In the genomic region with DNA sequence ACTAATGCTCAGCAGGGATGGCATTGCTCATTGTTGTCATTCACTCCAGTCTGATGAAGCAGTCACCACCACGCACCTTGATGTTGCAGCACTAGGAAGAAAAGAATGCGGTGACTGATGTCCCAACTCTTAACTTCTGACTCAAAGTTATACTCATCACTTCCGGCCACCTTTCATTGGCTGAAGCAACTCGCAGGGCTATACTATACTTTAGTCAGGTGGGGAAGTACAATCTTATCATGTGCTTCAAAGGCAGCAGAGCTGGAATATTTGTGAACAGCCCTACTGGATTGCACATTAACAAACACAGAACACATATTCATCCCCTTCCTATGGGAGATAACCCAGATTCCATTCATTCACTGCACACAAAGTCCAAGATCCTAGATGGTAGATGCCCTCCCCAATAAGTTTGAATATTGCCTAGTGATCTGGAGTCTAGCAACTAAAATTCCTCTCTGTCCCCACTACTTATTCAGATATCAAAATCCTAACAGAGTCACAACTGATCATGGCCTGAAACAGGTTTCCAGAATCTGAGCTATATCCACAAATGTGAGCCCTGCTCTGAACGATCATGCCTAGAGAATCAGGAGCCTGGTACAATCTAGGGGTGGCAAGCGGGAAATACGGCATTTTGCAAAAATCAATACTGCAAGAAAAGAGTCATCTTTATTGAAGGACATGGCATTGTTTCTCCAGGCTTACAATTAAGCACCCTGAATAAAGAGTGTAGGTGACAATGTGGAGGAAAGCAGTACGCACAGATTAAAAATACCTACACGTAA, we compare ENCODE assay signal across 1 cellular context.
A peak's percentile ranks its signal among the peaks of the same experiment; 100 is the strongest.
TF ChIP-seq lines count a peak whose summit lies in the region.

No MANE protein-coding gene starts in this region.

TF ChIP-seq in HepG2, 621 proteins besides CTCF, POLR2A, EP300 and RAD21 (continued from another document and continues in another):
- TF ChIP-seq, protein P1, sequence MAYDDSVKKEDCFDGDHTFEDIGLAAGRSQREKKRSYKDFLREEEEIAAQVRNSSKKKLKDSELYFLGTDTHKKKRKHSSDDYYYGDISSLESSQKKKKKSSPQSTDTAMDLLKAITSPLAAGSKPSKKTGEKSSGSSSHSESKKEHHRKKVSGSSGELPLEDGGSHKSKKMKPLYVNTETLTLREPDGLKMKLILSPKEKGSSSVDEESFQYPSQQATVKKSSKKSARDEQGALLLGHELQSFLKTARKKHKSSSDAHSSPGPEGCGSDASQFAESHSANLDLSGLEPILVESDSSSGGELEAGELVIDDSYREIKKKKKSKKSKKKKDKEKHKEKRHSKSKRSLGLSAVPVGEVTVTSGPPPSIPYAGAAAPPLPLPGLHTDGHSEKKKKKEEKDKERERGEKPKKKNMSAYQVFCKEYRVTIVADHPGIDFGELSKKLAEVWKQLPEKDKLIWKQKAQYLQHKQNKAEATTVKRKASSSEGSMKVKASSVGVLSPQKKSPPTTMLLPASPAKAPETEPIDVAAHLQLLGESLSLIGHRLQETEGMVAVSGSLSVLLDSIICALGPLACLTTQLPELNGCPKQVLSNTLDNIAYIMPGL (CRISPR knock-in tag; IDR thresholded peaks at IDR 0.05; ENCODE audit: borderline replicate concordance in 1 of 2, low read depth in 1 of 2), result peak; percentile 26 to 46; a peak in 2 of 4 replicates
- TF ChIP-seq, protein P2, sequence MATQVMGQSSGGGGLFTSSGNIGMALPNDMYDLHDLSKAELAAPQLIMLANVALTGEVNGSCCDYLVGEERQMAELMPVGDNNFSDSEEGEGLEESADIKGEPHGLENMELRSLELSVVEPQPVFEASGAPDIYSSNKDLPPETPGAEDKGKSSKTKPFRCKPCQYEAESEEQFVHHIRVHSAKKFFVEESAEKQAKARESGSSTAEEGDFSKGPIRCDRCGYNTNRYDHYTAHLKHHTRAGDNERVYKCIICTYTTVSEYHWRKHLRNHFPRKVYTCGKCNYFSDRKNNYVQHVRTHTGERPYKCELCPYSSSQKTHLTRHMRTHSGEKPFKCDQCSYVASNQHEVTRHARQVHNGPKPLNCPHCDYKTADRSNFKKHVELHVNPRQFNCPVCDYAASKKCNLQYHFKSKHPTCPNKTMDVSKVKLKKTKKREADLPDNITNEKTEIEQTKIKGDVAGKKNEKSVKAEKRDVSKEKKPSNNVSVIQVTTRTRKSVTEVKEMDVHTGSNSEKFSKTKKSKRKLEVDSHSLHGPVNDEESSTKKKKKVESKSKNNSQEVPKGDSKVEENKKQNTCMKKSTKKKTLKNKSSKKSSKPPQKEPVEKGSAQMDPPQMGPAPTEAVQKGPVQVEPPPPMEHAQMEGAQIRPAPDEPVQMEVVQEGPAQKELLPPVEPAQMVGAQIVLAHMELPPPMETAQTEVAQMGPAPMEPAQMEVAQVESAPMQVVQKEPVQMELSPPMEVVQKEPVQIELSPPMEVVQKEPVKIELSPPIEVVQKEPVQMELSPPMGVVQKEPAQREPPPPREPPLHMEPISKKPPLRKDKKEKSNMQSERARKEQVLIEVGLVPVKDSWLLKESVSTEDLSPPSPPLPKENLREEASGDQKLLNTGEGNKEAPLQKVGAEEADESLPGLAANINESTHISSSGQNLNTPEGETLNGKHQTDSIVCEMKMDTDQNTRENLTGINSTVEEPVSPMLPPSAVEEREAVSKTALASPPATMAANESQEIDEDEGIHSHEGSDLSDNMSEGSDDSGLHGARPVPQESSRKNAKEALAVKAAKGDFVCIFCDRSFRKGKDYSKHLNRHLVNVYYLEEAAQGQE (IDR thresholded peaks at IDR 0.05; ENCODE audit: borderline replicate concordance in 1 of 2, low read depth in 1 of 2, low read length in 2 of 2), result peak in 1 of 2 experiments; percentile 74; a peak in 1 of 4 replicates
- no peak for TF ChIP-seq DZIP1 (CRISPR knock-in tag; IDR thresholded peaks at IDR 0.05)
- no peak; the same call in 1 of the 2 replicates for TF ChIP-seq TSC22D2 (CRISPR knock-in tag; IDR thresholded peaks at IDR 0.05; ENCODE audit: borderline replicate concordance)
- TF ChIP-seq TGIF2 (CRISPR knock-in tag; IDR thresholded peaks at IDR 0.05), result no peak
- TF ChIP-seq TOE1 (CRISPR knock-in tag; IDR thresholded peaks at IDR 0.05), result no peak
- peak; percentile 65; the same call in 1 of the 2 replicates for TF ChIP-seq ZBTB25 (CRISPR knock-in tag; IDR thresholded peaks at IDR 0.05)
- no peak for TF ChIP-seq ZBTB1 (CRISPR knock-in tag; IDR thresholded peaks at IDR 0.05; ENCODE audit: borderline replicate concordance)
- no peak for TF ChIP-seq ZNF563 (CRISPR knock-in tag; IDR thresholded peaks at IDR 0.05)
- no peak for TF ChIP-seq PRMT3 (CRISPR knock-in tag; IDR thresholded peaks at IDR 0.05; ENCODE audit: borderline replicate concordance, low read depth)
- TF ChIP-seq KMT2A (CRISPR knock-in tag; IDR thresholded peaks at IDR 0.05), result 0 out of 2 replicates have a peak, but pooled peaks have one; percentile 13
- TF ChIP-seq ZNF710 (CRISPR knock-in tag; IDR thresholded peaks at IDR 0.05; ENCODE audit: borderline replicate concordance), result peak; percentile 91; the same call in 1 of the 2 replicates
- TF ChIP-seq HCFC1 (IDR thresholded peaks at IDR 0.05; ENCODE audit: low read depth, low read length), result no peak
- TF ChIP-seq ZNF12 (CRISPR knock-in tag; IDR thresholded peaks at IDR 0.05), result peak; percentile 55; the same call in 1 of the 2 replicates
- TF ChIP-seq MATR3 (CRISPR knock-in tag; IDR thresholded peaks at IDR 0.05), result no peak
- TF ChIP-seq CCAR2 (optimal IDR thresholded peaks at IDR 0.05; ENCODE audit: low read depth, low read length), result no peak
- TF ChIP-seq ZNF713 (CRISPR knock-in tag; IDR thresholded peaks at IDR 0.05), result no peak
- peak; percentile 65; the same call in 1 of the 2 replicates for TF ChIP-seq RXRA (CRISPR knock-in tag; IDR thresholded peaks at IDR 0.05)
- no peak for TF ChIP-seq WIZ (CRISPR knock-in tag; IDR thresholded peaks at IDR 0.05)
- no peak for TF ChIP-seq EZH2 (conservative IDR thresholded peaks at IDR 0.05; ENCODE audit: low read depth, low read length)
- no peak for TF ChIP-seq AHR (CRISPR knock-in tag; IDR thresholded peaks at IDR 0.05)
- peak; percentile 84 for TF ChIP-seq CREB1 (IDR thresholded peaks at IDR 0.05)
- peak; percentile 94 for TF ChIP-seq CREB1 (CRISPR knock-in tag; IDR thresholded peaks at IDR 0.05)
- no peak for TF ChIP-seq ZNF616 (CRISPR knock-in tag; IDR thresholded peaks at IDR 0.05; ENCODE audit: low read depth)
- no peak for TF ChIP-seq NPAS2 (CRISPR knock-in tag; IDR thresholded peaks at IDR 0.05; ENCODE audit: borderline replicate concordance)
- TF ChIP-seq ZNF776 (CRISPR knock-in tag; IDR thresholded peaks at IDR 0.05), result no peak
- TF ChIP-seq ZNF615 (CRISPR knock-in tag; IDR thresholded peaks at IDR 0.05; ENCODE audit: borderline replicate concordance), result no peak
- TF ChIP-seq, protein P3, sequence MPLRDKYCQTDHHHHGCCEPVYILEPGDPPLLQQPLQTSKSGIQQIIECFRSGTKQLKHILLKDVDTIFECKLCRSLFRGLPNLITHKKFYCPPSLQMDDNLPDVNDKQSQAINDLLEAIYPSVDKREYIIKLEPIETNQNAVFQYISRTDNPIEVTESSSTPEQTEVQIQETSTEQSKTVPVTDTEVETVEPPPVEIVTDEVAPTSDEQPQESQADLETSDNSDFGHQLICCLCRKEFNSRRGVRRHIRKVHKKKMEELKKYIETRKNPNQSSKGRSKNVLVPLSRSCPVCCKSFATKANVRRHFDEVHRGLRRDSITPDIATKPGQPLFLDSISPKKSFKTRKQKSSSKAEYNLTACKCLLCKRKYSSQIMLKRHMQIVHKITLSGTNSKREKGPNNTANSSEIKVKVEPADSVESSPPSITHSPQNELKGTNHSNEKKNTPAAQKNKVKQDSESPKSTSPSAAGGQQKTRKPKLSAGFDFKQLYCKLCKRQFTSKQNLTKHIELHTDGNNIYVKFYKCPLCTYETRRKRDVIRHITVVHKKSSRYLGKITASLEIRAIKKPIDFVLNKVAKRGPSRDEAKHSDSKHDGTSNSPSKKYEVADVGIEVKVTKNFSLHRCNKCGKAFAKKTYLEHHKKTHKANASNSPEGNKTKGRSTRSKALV (CRISPR knock-in tag; IDR thresholded peaks at IDR 0.05), result peak; percentile 43; the same call in 1 of the 2 replicates
- no peak for TF ChIP-seq ZNF138 (CRISPR knock-in tag; IDR thresholded peaks at IDR 0.05; ENCODE audit: low read depth)
- 0 out of 2 replicates have a peak, but pooled peaks have one; percentile 68 for TF ChIP-seq JUND (CRISPR knock-in tag; IDR thresholded peaks at IDR 0.05)
- no peak for TF ChIP-seq KLF12 (CRISPR knock-in tag; IDR thresholded peaks at IDR 0.05; ENCODE audit: borderline replicate concordance)
- TF ChIP-seq, protein P4, sequence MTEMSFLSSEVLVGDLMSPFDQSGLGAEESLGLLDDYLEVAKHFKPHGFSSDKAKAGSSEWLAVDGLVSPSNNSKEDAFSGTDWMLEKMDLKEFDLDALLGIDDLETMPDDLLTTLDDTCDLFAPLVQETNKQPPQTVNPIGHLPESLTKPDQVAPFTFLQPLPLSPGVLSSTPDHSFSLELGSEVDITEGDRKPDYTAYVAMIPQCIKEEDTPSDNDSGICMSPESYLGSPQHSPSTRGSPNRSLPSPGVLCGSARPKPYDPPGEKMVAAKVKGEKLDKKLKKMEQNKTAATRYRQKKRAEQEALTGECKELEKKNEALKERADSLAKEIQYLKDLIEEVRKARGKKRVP (CRISPR knock-in tag; IDR thresholded peaks at IDR 0.05), result peak in 1 of 2 experiments; percentile 86; a peak in 2 of 4 replicates
- peak; percentile 73; the same call in 1 of the 2 replicates for TF ChIP-seq CBX5 (CRISPR knock-in tag; IDR thresholded peaks at IDR 0.05; ENCODE audit: borderline replicate concordance)
- TF ChIP-seq CHD4 (IDR thresholded peaks at IDR 0.05; ENCODE audit: borderline replicate concordance, low read length), result peak; percentile 58; the same call in 1 of the 2 replicates
- TF ChIP-seq NKX3-1 (CRISPR knock-in tag; IDR thresholded peaks at IDR 0.05), result peak; percentile 14; the same call in 1 of the 2 replicates
- TF ChIP-seq NFRKB (IDR thresholded peaks at IDR 0.05), result no peak
- TF ChIP-seq HMG20B (CRISPR knock-in tag; conservative IDR thresholded peaks at IDR 0.05), result peak; percentile 94
- TF ChIP-seq ISL2 (CRISPR knock-in tag; IDR thresholded peaks at IDR 0.05), result peak; percentile 93
- TF ChIP-seq ZNF543 (CRISPR knock-in tag; IDR thresholded peaks at IDR 0.05), result no peak
- peak; percentile 81 for TF ChIP-seq RXRB (CRISPR knock-in tag; IDR thresholded peaks at IDR 0.05; ENCODE audit: borderline replicate concordance)
- TF ChIP-seq ZNF431 (CRISPR knock-in tag; IDR thresholded peaks at IDR 0.05; ENCODE audit: borderline replicate concordance, low read depth), result no peak
- no peak for TF ChIP-seq KLF11 (CRISPR knock-in tag; IDR thresholded peaks at IDR 0.05)
- TF ChIP-seq HMG20A (CRISPR knock-in tag; IDR thresholded peaks at IDR 0.05; ENCODE audit: borderline replicate concordance), result peak; percentile 83
- TF ChIP-seq TRAFD1 (CRISPR knock-in tag; IDR thresholded peaks at IDR 0.05; ENCODE audit: borderline replicate concordance), result no peak
- TF ChIP-seq ZNF83 (CRISPR knock-in tag; IDR thresholded peaks at IDR 0.05; ENCODE audit: borderline replicate concordance), result no peak
- TF ChIP-seq MED13 (CRISPR knock-in tag; IDR thresholded peaks at IDR 0.05), result no peak
